In genomic region chr16:727291-727977, GRCh38 we compare ENCODE assay signal across 8 cellular contexts. TPM values are rescaled to one million over a fixed set of nuclear protein-coding genes. Genes with fewer than 3 reads are reported as not detected.
DNase-seq lines count a peak whose midpoint lies in the region; ATAC-seq, FAIRE-seq and TF ChIP-seq lines count a peak whose summit lies in the region.

No MANE protein-coding gene starts in this region.

- TF ChIP-seq CTCF in bronchial epithelial cell (IDR thresholded peaks at IDR 0.05; ENCODE audit: insufficient read depth, low read length, severe bottlenecking) = no peak

- H3K4me3 ChIP-seq in bronchial epithelial cell (ENCODE audit: low read depth, low read length) = peak overlapping the region; percentile 72
- H3K4me3 ChIP-seq in mononuclear cell (ENCODE audit: low read length) = peak overlapping the region; percentile 39

- peaks cover 6% of the 10 kb centered on the region for H3K36me3 ChIP-seq in bronchial epithelial cell (ENCODE audit: control insufficient read depth, insufficient read depth, low read length)

- H3K27me3 ChIP-seq in bronchial epithelial cell (ENCODE audit: control insufficient read depth, insufficient read depth, low read length) (no peaks in the 10 kb centered on the region), mononuclear cell (ENCODE audit: insufficient read depth, low read length) (peaks cover 2% of the 10 kb centered on the region)

- peak; percentile 62 for DNase-seq in DMS53 (lab: John Stamatoyannopoulos, UW)
- no peak for DNase-seq in DMS53 treated with DMSO at 0.1 percent for 48 hours (lab: John Stamatoyannopoulos, UW; ENCODE audit: unreplicated experiment)
- peak; percentile 6 for DNase-seq in MV-4-11 (lab: John Stamatoyannopoulos, UW)
- DNase-seq in bronchial epithelial cell (ENCODE audit: low read depth) = no peak
- no peak for DNase-seq in iPS-NIHi11 (ENCODE audit: low spot score)

- H3K4me1 ChIP-seq in mononuclear cell (ENCODE audit: insufficient read depth, low read length) = peaks cover 15% of the 10 kb centered on the region

- FAIRE-seq in bronchial epithelial cell (lab: Jason Lieb, UNC) = no peak

- H3K9me3 ChIP-seq in mononuclear cell (ENCODE audit: low read depth, low read length) = no peaks in the 10 kb centered on the region

- ATAC-seq in HG03139 (IDR thresholded peaks at IDR 0.05; ENCODE audit: unreplicated experiment) = no peak
- ATAC-seq in GM21360 (IDR thresholded peaks at IDR 0.05; ENCODE audit: unreplicated experiment) = no peak

RNA-seq across cellular contexts. Expression of gene HAGHL, which starts 0.5 kb away (rescaled TPM):
- total RNA-seq in bronchial epithelial cell = 25.2 and 33.2 TPM in 2 replicates
- total RNA-seq in mononuclear cell = 4.6 TPM

RNA-seq across cellular contexts. Expression of gene CCDC78, which starts 1.2 kb away (rescaled TPM):
- total RNA-seq in bronchial epithelial cell = 0.90 and 1.6 TPM in 2 replicates
- total RNA-seq in mononuclear cell = 1.0 TPM

RNA-seq across cellular contexts. Expression of gene ANTKMT, which starts 6.5 kb away (rescaled TPM):
- total RNA-seq in bronchial epithelial cell = 23.3 and 35.0 TPM in 2 replicates
- 5.8 TPM for total RNA-seq in mononuclear cell

RNA-seq across cellular contexts. Expression of gene METRN, which starts 12.5 kb away (rescaled TPM):
- 63.7 and 143 TPM in 2 replicates for total RNA-seq in bronchial epithelial cell
- 4.8 TPM for total RNA-seq in mononuclear cell

RNA-seq across cellular contexts. Expression of gene CIAO3, which starts 13.4 kb away (rescaled TPM):
- total RNA-seq in bronchial epithelial cell (33.2 and 43.1 TPM in 2 replicates), mononuclear cell (22.7 TPM)

Comparison
In these comparisons a context has a peak if more than half of its experiments do, and no peak if none do; other contexts are left out.
1. DNase-seq: peak in DMS53 (single experiment) and MV-4-11 (single experiment); none in DMS53 treated with DMSO at 0.1 percent for 48 hours (single experiment), bronchial epithelial cell (single experiment) and iPS-NIHi11 (single experiment).